9 cellular contexts compared by ENCODE assay signal in genomic region chr6:134039116-134039515, GRCh38.
"Had no signal": no experiment of that assay in that cellular context is flagged by ENCODE, and none has a peak within 500 bp of the region (broad histone marks: within the 10 kb centered on the region; RNA-seq: fewer than 3 reads in every experiment).

No MANE protein-coding gene starts in this region.

- H3K27ac Mint-ChIP-seq: HFFc6, IgD-negative memory B cell had no signal

- H2AFZ ChIP-seq: GM23248 had no signal

- H3K9me3 ChIP-seq: HAP-1 had no signal

- H3K36me3 ChIP-seq: HAP-1 had no signal

- DNase-seq: GM23248, GOT3, H7, HFFc6, KBM-7 had no signal

- H3K9ac ChIP-seq: GM23248 had no signal

- H3K4me3 Mint-ChIP-seq: HFFc6, IgD-negative memory B cell had no signal

- H3K4me3 ChIP-seq: GM23248, HAP-1 had no signal

- ATAC-seq: HCT116, HepG2 had no signal

- H3K27ac ChIP-seq: GM23248 had no signal
